Comparison of ENCODE assay signal across 18 cellular contexts in genomic region chr19:56101746-56102535, GRCh38. TPM values are rescaled to one million over a fixed set of nuclear protein-coding genes. Genes with fewer than 3 reads are reported as not detected.
DNase-seq lines count a peak whose midpoint lies in the region; ATAC-seq and TF ChIP-seq lines count a peak whose summit lies in the region.
"Had no signal": no experiment of that assay in that cellular context is flagged by ENCODE, and none has a peak within 500 bp of the region (broad histone marks: within the 10 kb centered on the region; RNA-seq: fewer than 3 reads in every experiment).

No MANE protein-coding gene starts in this region.

- H3K79me2 ChIP-seq in osteoblast (ENCODE audit: insufficient read depth, low read length), result peaks cover 86% of the 10 kb centered on the region

- intact Hi-C loops in Panc1 (cut with micrococcal nuclease; ENCODE audit: unreplicated experiment), result no loop called here

- no peak for DNase-seq in activated T-cell treated with anti-CD3 and anti-CD28 coated beads, Interleukin-2, amount 50 U/mL, for 24 hours
- DNase-seq in activated T-cell treated with anti-CD3 and anti-CD28 coated beads, Interleukin-2, amount 50 U/mL, for 72 hours, result no peak
- DNase-seq in Panc1 (ENCODE audit: low read depth, low spot score) (no peak), mesothelial cell of epicardium (ENCODE audit: low spot score in 2 of 2, unreplicated experiment in 2 of 2) (no peak), osteoblast (ENCODE audit: insufficient read length, low spot score, missing footprints) (peak; percentile 78), NCI-H446 treated with DMSO at 0.1 percent for 48 hours (lab: John Stamatoyannopoulos, UW) (no peak), progenitor cell of endocrine pancreas (ENCODE audit: low spot score, unreplicated experiment) (no peak), NOMO-1 treated with dmso at 0.1 percent for 144 hours (lab: John Stamatoyannopoulos, UW; ENCODE audit: unreplicated experiment) (no peak)
- DNase-seq: CD4-positive, alpha-beta T cell; GF-D8; H9; NCI-H1417 treated with DMSO at 0.1 percent for 48 hours; NCI-H1930; NCI-H345; NCI-H526; SHP77 had no signal

- TF ChIP-seq CTCF in Panc1 (IDR thresholded peaks at IDR 0.05) (no peak), mesothelial cell of epicardium (IDR thresholded peaks at IDR 0.05; ENCODE audit: unreplicated experiment) (no peak), osteoblast (IDR thresholded peaks at IDR 0.05; ENCODE audit: extremely low read depth, low read depth, low read length) (no peak), progenitor cell of endocrine pancreas (IDR thresholded peaks at IDR 0.05; ENCODE audit: unreplicated experiment) (no peak)

- H3K4me1 Mint-ChIP-seq in activated T-cell treated with anti-CD3 and anti-CD28 coated beads, Interleukin-2, amount 50 U/mL, for 24 hours (ENCODE audit: low read depth), result peaks cover 23% of the 10 kb centered on the region
- H3K4me1 Mint-ChIP-seq in activated T-cell treated with anti-CD3 and anti-CD28 coated beads, Interleukin-2, amount 50 U/mL, for 72 hours (ENCODE audit: low read depth), result peaks cover 26% of the 10 kb centered on the region
- H3K4me1 Mint-ChIP-seq in mesothelial cell of epicardium, result peaks cover 6% of the 10 kb centered on the region
- H3K4me1 Mint-ChIP-seq in progenitor cell of endocrine pancreas (ENCODE audit: low read depth), result peaks cover 3% of the 10 kb centered on the region

- no peak for ATAC-seq in activated T-cell treated with anti-CD3 and anti-CD28 coated beads, Interleukin-2, amount 50 U/mL, for 72 hours (replicated peaks in 1 of 2)
- no peak for ATAC-seq in Panc1

- no TSS peak for BruUV-seq in Panc1 (replicated peaks; lab: Mats Ljungman, UMichigan)

- peak overlapping the region; percentile 54 for H3K27ac Mint-ChIP-seq in activated T-cell treated with anti-CD3 and anti-CD28 coated beads, Interleukin-2, amount 50 U/mL, for 24 hours
- H3K27ac Mint-ChIP-seq in activated T-cell treated with anti-CD3 and anti-CD28 coated beads, Interleukin-2, amount 50 U/mL, for 72 hours, result no peak overlapping the region
- peak overlapping the region; percentile 56 for H3K27ac Mint-ChIP-seq in mesothelial cell of epicardium
- H3K27ac Mint-ChIP-seq in progenitor cell of endocrine pancreas, result no peak overlapping the region
- H3K27ac Mint-ChIP-seq: CD4-positive, alpha-beta T cell had no signal

- H3K27ac ChIP-seq in Panc1 (ENCODE audit: low read length) (0 out of 2 replicates have a peak overlapping the region, but pooled peaks have one; percentile 18), osteoblast (ENCODE audit: low read depth, low read length) (no peak overlapping the region)
- H3K27ac ChIP-seq: 22Rv1, KMS-11 had no signal

- in situ Hi-C loops in Panc1 (cut with HindIII; ENCODE audit: low pct_unique_long_range_greater_than_20kb, low sequenced_read_pairs), result no loop called here

- no peaks in the 10 kb centered on the region for H3K9me3 ChIP-seq in Panc1 (ENCODE audit: control insufficient read depth, insufficient read depth, low read depth, low read length)
- H3K9me3 ChIP-seq in osteoblast (ENCODE audit: low read depth, low read length), result no peaks in the 10 kb centered on the region

- no peaks in the 10 kb centered on the region for H3K9me3 Mint-ChIP-seq in activated T-cell treated with anti-CD3 and anti-CD28 coated beads, Interleukin-2, amount 50 U/mL, for 24 hours
- H3K9me3 Mint-ChIP-seq in activated T-cell treated with anti-CD3 and anti-CD28 coated beads, Interleukin-2, amount 50 U/mL, for 72 hours, result no peaks in the 10 kb centered on the region
- H3K9me3 Mint-ChIP-seq in mesothelial cell of epicardium (no peaks in the 10 kb centered on the region), progenitor cell of endocrine pancreas (ENCODE audit: low read depth) (no peaks in the 10 kb centered on the region)
- H3K9me3 Mint-ChIP-seq: CD4-positive, alpha-beta T cell; H9 had no signal

- no peaks in the 10 kb centered on the region for H3K27me3 Mint-ChIP-seq in activated T-cell treated with anti-CD3 and anti-CD28 coated beads, Interleukin-2, amount 50 U/mL, for 24 hours
- H3K27me3 Mint-ChIP-seq in activated T-cell treated with anti-CD3 and anti-CD28 coated beads, Interleukin-2, amount 50 U/mL, for 72 hours (ENCODE audit: low read depth), result no peaks in the 10 kb centered on the region
- no peaks in the 10 kb centered on the region for H3K27me3 Mint-ChIP-seq in mesothelial cell of epicardium (ENCODE audit: low read depth)
- H3K27me3 Mint-ChIP-seq in progenitor cell of endocrine pancreas, result no peaks in the 10 kb centered on the region
- H3K27me3 Mint-ChIP-seq: CD4-positive, alpha-beta T cell had no signal

- H3K36me3 Mint-ChIP-seq in activated T-cell treated with anti-CD3 and anti-CD28 coated beads, Interleukin-2, amount 50 U/mL, for 24 hours (ENCODE audit: low read depth), result peaks cover 72% of the 10 kb centered on the region
- H3K36me3 Mint-ChIP-seq in activated T-cell treated with anti-CD3 and anti-CD28 coated beads, Interleukin-2, amount 50 U/mL, for 72 hours (ENCODE audit: insufficient read depth in 2 of 2), result peaks cover 1 to 9% of the 10 kb centered on the region in 2 donors
- H3K36me3 Mint-ChIP-seq in mesothelial cell of epicardium (peaks cover 13% of the 10 kb centered on the region), progenitor cell of endocrine pancreas (ENCODE audit: insufficient read depth) (peaks cover 9% of the 10 kb centered on the region)

- no peak overlapping the region for H3K4me2 ChIP-seq in osteoblast (ENCODE audit: insufficient read depth, low read length)
- H3K4me2 ChIP-seq: KMS-11 had no signal

- no peak overlapping the region for H3K4me3 Mint-ChIP-seq in activated T-cell treated with anti-CD3 and anti-CD28 coated beads, Interleukin-2, amount 50 U/mL, for 24 hours
- no peak overlapping the region for H3K4me3 Mint-ChIP-seq in activated T-cell treated with anti-CD3 and anti-CD28 coated beads, Interleukin-2, amount 50 U/mL, for 72 hours
- no peak overlapping the region for H3K4me3 Mint-ChIP-seq in mesothelial cell of epicardium
- H3K4me3 Mint-ChIP-seq in progenitor cell of endocrine pancreas (ENCODE audit: low read depth), result no peak overlapping the region
- H3K4me3 Mint-ChIP-seq: CD4-positive, alpha-beta T cell; H9 had no signal

- peaks cover 44% of the 10 kb centered on the region for H4K20me1 ChIP-seq in osteoblast (ENCODE audit: insufficient read depth, low read length)

- no peak overlapping the region for H3K4me3 ChIP-seq in Panc1 (ENCODE audit: low read depth in 2 of 2, low read length in 2 of 2)
- H3K4me3 ChIP-seq in osteoblast (ENCODE audit: insufficient read depth, low read length), result no peak overlapping the region

- CTCF ChIA-PET in Panc1 (lab: Charles Lee), result no interaction called here

- POLR2A ChIA-PET in Panc1 (lab: Charles Lee), result no interaction called here

- peaks cover 6% of the 10 kb centered on the region for H3K36me3 ChIP-seq in Panc1 (ENCODE audit: control insufficient read depth, insufficient read depth, low read length)
- peaks cover 15% of the 10 kb centered on the region for H3K36me3 ChIP-seq in osteoblast (ENCODE audit: insufficient read depth, low read length)

- no peak overlapping the region for H2AFZ ChIP-seq in osteoblast (ENCODE audit: low read length)

- H3K4me1 ChIP-seq in Panc1 (ENCODE audit: control insufficient read depth, insufficient read depth, low read length), result peaks cover 28% of the 10 kb centered on the region
- no peaks in the 10 kb centered on the region for H3K4me1 ChIP-seq in osteoblast (ENCODE audit: insufficient read depth, low read length)

- H3K27me3 ChIP-seq in Panc1 (ENCODE audit: control insufficient read depth, insufficient read depth, low read length) (no peaks in the 10 kb centered on the region), osteoblast (ENCODE audit: insufficient read depth, low read length) (no peaks in the 10 kb centered on the region)

RNA-seq across cellular contexts. Expression of gene ZNF787, which starts 19.2 kb away (rescaled TPM):
- 10 to 100 TPM; 38.3 to 45.9 TPM for total RNA-seq in activated T-cell treated with anti-CD3 and anti-CD28 coated beads, Interleukin-2, amount 50 U/mL, for 72 hours
- total RNA-seq in Panc1 (2021; ENCODE audit: unreplicated experiment), result 132 TPM
- 200 TPM for polyA plus RNA-seq in Panc1 (2012; ENCODE audit: insufficient read length)
- 33.3 to 38.3 TPM (median 35.5 TPM) in 3 replicates for total RNA-seq in mesothelial cell of epicardium
- total RNA-seq in osteoblast, result 23.6 and 27.5 TPM in 2 replicates
- 33.9 and 34.3 TPM in 2 replicates for total RNA-seq in progenitor cell of endocrine pancreas

RNA-seq across cellular contexts. Expression of gene ZNF444, which starts 39.1 kb away (rescaled TPM):
- total RNA-seq in activated T-cell treated with anti-CD3 and anti-CD28 coated beads, Interleukin-2, amount 50 U/mL, for 72 hours, result 10 to 100 TPM; 37.1 to 42.9 TPM
- total RNA-seq in Panc1 (2021; ENCODE audit: unreplicated experiment) (81.5 TPM), mesothelial cell of epicardium (61.3 to 66.1 TPM (median 63.6 TPM) in 3 replicates), osteoblast (13.0 and 16.6 TPM in 2 replicates), progenitor cell of endocrine pancreas (132 and 135 TPM in 2 replicates)
- polyA plus RNA-seq in Panc1 (2012; ENCODE audit: insufficient read length), result 95.0 TPM

Comparison
In these comparisons a context has a peak if more than half of its experiments do, and no peak if none do; other contexts are left out.
1. H3K27ac Mint-ChIP-seq: peak in activated T-cell treated with anti-CD3 and anti-CD28 coated beads, Interleukin-2, amount 50 U/mL, for 24 hours (single experiment) and mesothelial cell of epicardium (single experiment); none in activated T-cell treated with anti-CD3 and anti-CD28 coated beads, Interleukin-2, amount 50 U/mL, for 72 hours (single experiment) and progenitor cell of endocrine pancreas (single experiment).